ENCODE assay signal across 14 cellular contexts in genomic region chr6:76697585-76697984, GRCh38.
DNase-seq lines count a peak whose midpoint lies in the region; ATAC-seq and TF ChIP-seq lines count a peak whose summit lies in the region.
"Had no signal": no experiment of that assay in that cellular context is flagged by ENCODE, and none has a peak within 500 bp of the region (broad histone marks: within the 10 kb centered on the region; RNA-seq: fewer than 3 reads in every experiment).

No MANE protein-coding gene starts in this region.

- peak in 1 of 4 donors; percentile 45 for ATAC-seq in right lobe of liver
- ATAC-seq: activated CD4-positive, alpha-beta T cell treated with anti-CD3 and anti-CD28 coated beads for 36 hours had no signal

- no peak overlapping the region for H3K27ac ChIP-seq in C4-2B
- no peak overlapping the region for H3K27ac ChIP-seq in right lobe of liver
- H3K27ac ChIP-seq in stomach: no peak overlapping the region
- H3K27ac ChIP-seq: upper lobe of left lung had no signal

- no peak overlapping the region for H3K27ac Mint-ChIP-seq in chondrocyte (ENCODE audit: unreplicated experiment)
- H3K27ac Mint-ChIP-seq: activated CD4-positive, alpha-beta T cell treated with anti-CD3 and anti-CD28 coated beads for 36 hours; CD4-positive, alpha-beta memory T cell; progenitor cell of endocrine pancreas had no signal

- DNase-seq in NCI-H460 (ENCODE audit: extremely low read depth, low read depth): peak; percentile 8
- no peak for DNase-seq in chondrocyte (ENCODE audit: low spot score)
- DNase-seq in right lobe of liver: no peak
- DNase-seq in stomach: no peak
- no peak for DNase-seq in NCI-H2227 treated with DMSO at 0.1 percent for 48 hours (lab: John Stamatoyannopoulos, UW)
- DNase-seq in hippocampal formation (lab: John Stamatoyannopoulos, UW): no peak
- no peak for DNase-seq in NCI-H2196 (lab: John Stamatoyannopoulos, UW; ENCODE audit: unreplicated experiment)
- DNase-seq: activated CD4-positive, alpha-beta T cell treated with anti-CD3 and anti-CD28 coated beads for 36 hours; activated naive CD4-positive, alpha-beta T cell; CD4-positive, alpha-beta memory T cell; NCI-H187 treated with DMSO at 0.1 percent for 48 hours; upper lobe of left lung had no signal

- TF ChIP-seq POLR2A in right lobe of liver (IDR thresholded peaks at IDR 0.05): no peak
- TF ChIP-seq POLR2A in stomach (IDR thresholded peaks at IDR 0.05): no peak

- H3K27me3 ChIP-seq in right lobe of liver (no peaks in the 10 kb centered on the region), stomach (no peaks in the 10 kb centered on the region)
- H3K27me3 ChIP-seq: upper lobe of left lung had no signal

- H3K4me3 Mint-ChIP-seq in chondrocyte (ENCODE audit: unreplicated experiment): no peak overlapping the region
- H3K4me3 Mint-ChIP-seq: activated CD4-positive, alpha-beta T cell treated with anti-CD3 and anti-CD28 coated beads for 36 hours; CD4-positive, alpha-beta memory T cell had no signal

- WGBS in right lobe of liver (ENCODE audit: insufficient coverage, low coverage, low lambda C conversion rate, missing lambda C conversion rate): 21% methylated on average over 2 of the region's 2 CpGs
- 46 to 53% (median 48%) methylated on average over 2 of the region's 2 CpGs for WGBS in stomach, 5 donors

- H3K36me3 Mint-ChIP-seq in chondrocyte (ENCODE audit: low read depth): no peaks in the 10 kb centered on the region
- H3K36me3 Mint-ChIP-seq: CD4-positive, alpha-beta memory T cell had no signal

- H3K36me3 ChIP-seq in right lobe of liver (no peaks in the 10 kb centered on the region), stomach (no peaks in the 10 kb centered on the region)
- H3K36me3 ChIP-seq: upper lobe of left lung had no signal

- H3K27me3 Mint-ChIP-seq in chondrocyte (ENCODE audit: low read depth): peaks cover 6% of the 10 kb centered on the region
- H3K27me3 Mint-ChIP-seq: activated CD4-positive, alpha-beta T cell treated with anti-CD3 and anti-CD28 coated beads for 36 hours; CD4-positive, alpha-beta memory T cell; progenitor cell of endocrine pancreas had no signal

- TF ChIP-seq EP300 in stomach (IDR thresholded peaks at IDR 0.05): no peak

- H3K4me1 ChIP-seq in right lobe of liver (no peaks in the 10 kb centered on the region), stomach (no peaks in the 10 kb centered on the region)
- H3K4me1 ChIP-seq: upper lobe of left lung had no signal

- H3K9me3 ChIP-seq in right lobe of liver (no peaks in the 10 kb centered on the region), stomach (no peaks in the 10 kb centered on the region)
- H3K9me3 ChIP-seq: upper lobe of left lung had no signal

- peak; percentile 64 for TF ChIP-seq CTCF in C4-2B (conservative IDR thresholded peaks at IDR 0.05)
- peak; percentile 75 for TF ChIP-seq CTCF in chondrocyte (IDR thresholded peaks at IDR 0.05)
- TF ChIP-seq CTCF in right lobe of liver (IDR thresholded peaks at IDR 0.05): peak; percentile 10 to 27 (median 22)
- TF ChIP-seq CTCF in stomach (IDR thresholded peaks at IDR 0.05): no peak

- no peaks in the 10 kb centered on the region for H3K4me1 Mint-ChIP-seq in chondrocyte (ENCODE audit: low read depth)
- H3K4me1 Mint-ChIP-seq: activated CD4-positive, alpha-beta T cell treated with anti-CD3 and anti-CD28 coated beads for 36 hours; CD4-positive, alpha-beta memory T cell had no signal

- no peak overlapping the region for H3K4me3 ChIP-seq in right lobe of liver
- no peak overlapping the region for H3K4me3 ChIP-seq in stomach
- H3K4me3 ChIP-seq: upper lobe of left lung had no signal

- no peaks in the 10 kb centered on the region for H3K9me3 Mint-ChIP-seq in chondrocyte (ENCODE audit: low read depth)

- intact Hi-C loops in right lobe of liver (cut with DNase I): no loop called here
- intact Hi-C loops in stomach (cut with DNase I; ENCODE audit: low total_unique reads): no loop called here

Comparison
In these comparisons a context has a peak if more than half of its experiments do, and no peak if none do; other contexts are left out.
1. CTCF ChIP-seq: peak in C4-2B (single experiment), chondrocyte (single experiment) and right lobe of liver (4 of 4); none in stomach (0 of 7).